In the genomic region with DNA sequence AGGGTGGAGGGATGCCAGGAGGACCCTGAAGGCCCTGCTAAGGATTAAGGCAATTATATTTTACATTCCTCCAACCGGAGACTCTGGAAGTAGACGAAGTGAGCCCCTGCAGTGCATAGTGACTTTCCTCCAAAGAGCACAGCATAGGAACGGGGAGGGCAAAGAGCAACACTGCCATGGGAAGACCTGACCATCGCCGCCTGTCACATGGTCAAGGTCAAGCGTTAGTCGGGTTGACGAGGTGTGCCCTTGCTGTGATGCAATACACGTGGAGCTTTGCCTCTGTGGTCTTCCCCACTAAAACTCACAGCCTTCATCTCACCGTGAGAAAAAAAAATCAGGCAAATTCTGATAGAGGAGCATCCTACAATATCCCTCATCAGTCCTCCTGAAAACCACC, we compare ENCODE assay signal across 23 cellular contexts. TPM values are rescaled to one million over a fixed set of nuclear protein-coding genes. Genes with fewer than 3 reads are reported as not detected.
"Had no signal": no experiment of that assay in that cellular context is flagged by ENCODE, and none has a peak within 500 bp of the region (broad histone marks: within the 10 kb centered on the region; RNA-seq: fewer than 3 reads in every experiment).

No MANE protein-coding gene starts in this region.

- ATAC-seq: gastrocnemius medialis; heart right ventricle; left lobe of liver; naive thymus-derived CD8-positive, alpha-beta T cell; psoas muscle had no signal

- H3K4me1 ChIP-seq: psoas muscle had no signal

- FAIRE-seq: endometrium, islet of Langerhans, small intestine, urothelium cell line had no signal

- H3K4me3 ChIP-seq: esophagus muscularis mucosa, gastrocnemius medialis, heart right ventricle, psoas muscle, stomach, thoracic aorta, transverse colon had no signal

- H3K27ac ChIP-seq: epithelial cell of prostate, esophagus muscularis mucosa, gastrocnemius medialis, heart right ventricle, neutrophil, psoas muscle, stomach, thoracic aorta, transverse colon had no signal

- H3K27me3 ChIP-seq: neutrophil had no signal

- H3K36me3 ChIP-seq: esophagus muscularis mucosa, gastrocnemius medialis, heart right ventricle, neutrophil, stomach, thoracic aorta, transverse colon had no signal

- H3K9me3 ChIP-seq: esophagus muscularis mucosa, gastrocnemius medialis, heart right ventricle, neutrophil, psoas muscle, stomach, thoracic aorta, transverse colon had no signal

- DNase-seq: effector memory CD4-positive, alpha-beta T cell; gastrocnemius medialis; heart right ventricle; hypothalamus; mammary epithelial cell; naive thymus-derived CD8-positive, alpha-beta T cell; psoas muscle; retina; small intestine; stimulated activated CD4-positive, alpha-beta T cell treated with anti-CD3 and anti-CD28 coated beads, Interleukin-12 subunit alpha, Interleukin-12 subunit beta, amount 100 ng/mL, for 4 hours; stimulated activated naive CD4-positive, alpha-beta T cell; stomach; substantia nigra; transverse colon had no signal

RNA-seq across cellular contexts. Expression of gene ANKRD33B, which starts 22.6 kb away (rescaled TPM):
- polyA plus RNA-seq: neural cell had no signal
